19 cellular contexts compared by ENCODE assay signal in genomic region chr17:72512649-72513556, GRCh38.
DNase-seq lines count a peak whose midpoint lies in the region; ATAC-seq, FAIRE-seq and TF ChIP-seq lines count a peak whose summit lies in the region.
"Had no signal": no experiment of that assay in that cellular context is flagged by ENCODE, and none has a peak within 500 bp of the region (broad histone marks: within the 10 kb centered on the region; RNA-seq: fewer than 3 reads in every experiment).

No MANE protein-coding gene starts in this region.

- peaks cover 57% of the 10 kb centered on the region for H3K4me1 Mint-ChIP-seq in WTC11
- H3K4me1 Mint-ChIP-seq: immature natural killer cell had no signal

- no peak for TF ChIP-seq CTCF in HepG2 (CRISPR knock-in tag; IDR thresholded peaks at IDR 0.05)
- TF ChIP-seq CTCF in right lobe of liver (IDR thresholded peaks at IDR 0.05) = no peak
- TF ChIP-seq CTCF in WTC11 (IDR thresholded peaks at IDR 0.05) = no peak

- TF ChIP-seq RAD21 in HepG2 (CRISPR knock-in tag; IDR thresholded peaks at IDR 0.05) = no peak

- no peak overlapping the region for H3K27ac Mint-ChIP-seq in WTC11
- H3K27ac Mint-ChIP-seq: activated naive CD8-positive, alpha-beta T cell; immature natural killer cell; nephron progenitor cell had no signal

- H2AFZ ChIP-seq in HepG2 (ENCODE audit: low read length) (no peak overlapping the region), Karpas-422 (ENCODE audit: low read length) (no peak overlapping the region)

- H3K79me2 ChIP-seq in HepG2 (ENCODE audit: insufficient read depth, low read length) (peaks cover 89% of the 10 kb centered on the region), Karpas-422 (ENCODE audit: low read length) (no peaks in the 10 kb centered on the region)

- H3K9me3 ChIP-seq in HepG2 (ENCODE audit: low read length) = no peaks in the 10 kb centered on the region
- no peaks in the 10 kb centered on the region for H3K9me3 ChIP-seq in right lobe of liver
- no peaks in the 10 kb centered on the region for H3K9me3 ChIP-seq in Karpas-422 (ENCODE audit: low read length)
- H3K9me3 ChIP-seq in aorta (ENCODE audit: control insufficient read depth, low read length) = no peaks in the 10 kb centered on the region
- H3K9me3 ChIP-seq: esophagus muscularis mucosa had no signal

- no peaks in the 10 kb centered on the region for H3K9me2 ChIP-seq in Karpas-422 (replicated peaks; ENCODE audit: insufficient read depth, low read length)

- in situ Hi-C loops in HepG2 (cut with HindIII; ENCODE audit: extremely low pct_ligation_motif_present, low pct_unique_long_range_greater_than_20kb) = no loop called here

- CTCF ChIA-PET in HepG2 (lab: Yijun Ruan, JAX; ENCODE audit: low intra/inter-chr PET ratio, low total read pairs) = no interaction called here
- CTCF ChIA-PET in WTC11 (lab: Charles Lee) = interaction anchor here (0.9 to 1.4 kb wide), 3 partner anchors 44 to 82 kb away, joined by 3 to 5 read pairs (median 3); no protein-coding TSS in a partner anchor

- H3K9me3 Mint-ChIP-seq in WTC11 = no peaks in the 10 kb centered on the region
- H3K9me3 Mint-ChIP-seq: immature natural killer cell, nephron progenitor cell had no signal

- ATAC-seq in HepG2 (no peak; the same call in 2 of the 3 replicates), right lobe of liver (no peak), WTC11 (peak; percentile 16), aorta (ENCODE audit: low FRiP score) (no peak), left ventricle myocardium superior (no peak)

- no peak overlapping the region for H3K4me3 Mint-ChIP-seq in WTC11
- H3K4me3 Mint-ChIP-seq: activated naive CD8-positive, alpha-beta T cell; immature natural killer cell; nephron progenitor cell had no signal

- BruUV-seq in HepG2 (replicated peaks; lab: Mats Ljungman, UMichigan) = no TSS peak

- DNase-seq in HepG2 (ENCODE audit: low spot score) (no peak), right lobe of liver (no peak), Karpas-422 (peak; percentile 85), WTC11 (ENCODE audit: low spot score) (no peak), DMS53 (lab: John Stamatoyannopoulos, UW) (no peak), HUDEP-2 (lab: John Stamatoyannopoulos, UW; ENCODE audit: unreplicated experiment in 76 of 76) (no peak), aorta (no peak), left ventricle myocardium superior (no peak)
- DNase-seq: DND-41; immature natural killer cell; Kasumi-1; mammary epithelial cell; NCI-H1417; nephron progenitor cell; stimulated activated naive CD4-positive, alpha-beta T cell had no signal

- TF ChIP-seq POLR2A in HepG2 (IDR thresholded peaks at IDR 0.05; ENCODE audit: insufficient read depth in 1 of 2, low read depth in 2 of 2, low read length in 2 of 2) (no peak), right lobe of liver (IDR thresholded peaks at IDR 0.05) (no peak)

- H3K4me3 ChIP-seq in HepG2 (replicated peaks in 1 of 3; ENCODE audit: insufficient read depth in 1 of 3, low read depth in 2 of 3, low read length in 3 of 3) = no peak overlapping the region
- no peak overlapping the region for H3K4me3 ChIP-seq in right lobe of liver
- peak overlapping the region; percentile 56 for H3K4me3 ChIP-seq in Karpas-422 (ENCODE audit: low read length)
- no peak overlapping the region for H3K4me3 ChIP-seq in aorta (ENCODE audit: low read length in 2 of 2)
- H3K4me3 ChIP-seq: esophagus muscularis mucosa had no signal

- H3K9ac ChIP-seq in HepG2 (ENCODE audit: insufficient read depth, low read depth, low read length) (no peak overlapping the region), Karpas-422 (ENCODE audit: low read length) (peak overlapping the region; percentile 67)

- no peaks in the 10 kb centered on the region for H3K36me3 Mint-ChIP-seq in WTC11
- H3K36me3 Mint-ChIP-seq: activated naive CD8-positive, alpha-beta T cell; immature natural killer cell had no signal

- H3K4me2 ChIP-seq in HepG2 (ENCODE audit: low read depth, low read length) (no peak overlapping the region), Karpas-422 (ENCODE audit: low read depth, low read length, poor library complexity, severe bottlenecking) (peak overlapping the region; percentile 77)

- H3K36me3 ChIP-seq in HepG2 (replicated peaks in 1 of 2; ENCODE audit: control insufficient read depth in 1 of 2, insufficient read depth in 2 of 2, low read length in 2 of 2) (no peaks in the 10 kb centered on the region), right lobe of liver (no peaks in the 10 kb centered on the region), Karpas-422 (ENCODE audit: insufficient read depth, low read length) (no peaks in the 10 kb centered on the region), aorta (ENCODE audit: control insufficient read depth in 1 of 2, insufficient read depth in 2 of 2, low read length in 1 of 2) (no peaks in the 10 kb centered on the region)
- H3K36me3 ChIP-seq: esophagus muscularis mucosa had no signal

- H3K27ac ChIP-seq in HepG2 (ENCODE audit: extremely low read length, insufficient read depth, low read length) (no peak overlapping the region), right lobe of liver (no peak overlapping the region), Karpas-422 (ENCODE audit: low read length) (peak overlapping the region; percentile 90), aorta (ENCODE audit: low read depth in 1 of 2, low read length in 2 of 2) (no peak overlapping the region)
- H3K27ac ChIP-seq: esophagus muscularis mucosa had no signal

- no peak for FAIRE-seq in HepG2 (lab: Jason Lieb, UNC)
- FAIRE-seq: A204.1, TTC549 had no signal

- POLR2A ChIA-PET in HepG2 (lab: Yijun Ruan, JAX) = interaction anchor here (1.0 kb wide), 1 partner anchor 113 kb away, joined by 3 read pairs; no protein-coding TSS in a partner anchor
- POLR2A ChIA-PET in WTC11 (lab: Charles Lee) = interaction anchor here (0.7 to 1.0 kb wide), 2 partner anchors 14 to 48 kb away, joined by 3 to 6 read pairs; no protein-coding TSS in a partner anchor

- intact Hi-C loops in HepG2 (cut with micrococcal nuclease; ENCODE audit: unreplicated experiment) = loop anchor here (1.0 kb wide), 1 partner anchor 18 kb away; no protein-coding TSS in a partner anchor
- intact Hi-C loops in right lobe of liver (cut with DNase I) = no loop called here
- intact Hi-C loops in aorta (cut with DNase I) = no loop called here
- intact Hi-C loops in left ventricle myocardium superior (cut with micrococcal nuclease) = no loop called here

- H3K27me3 ChIP-seq in HepG2 (ENCODE audit: control insufficient read depth in 1 of 2, insufficient read depth in 2 of 2, low read length in 2 of 2) (no peaks in the 10 kb centered on the region), right lobe of liver (no peaks in the 10 kb centered on the region), Karpas-422 (ENCODE audit: low read length) (no peaks in the 10 kb centered on the region), aorta (ENCODE audit: control insufficient read depth in 1 of 2, insufficient read depth in 2 of 2, low read length in 1 of 2) (no peaks in the 10 kb centered on the region)
- H3K27me3 ChIP-seq: esophagus muscularis mucosa had no signal

- TF ChIP-seq EP300 in HepG2 (IDR thresholded peaks at IDR 0.05; ENCODE audit: low read depth in 2 of 2, low read length in 2 of 2) = no peak
- TF ChIP-seq EP300 in HepG2 (CRISPR knock-in tag; IDR thresholded peaks at IDR 0.05; ENCODE audit: borderline replicate concordance) = no peak

- H3K4me1 ChIP-seq in HepG2 (ENCODE audit: insufficient read depth, low read length) (peaks cover 85% of the 10 kb centered on the region), right lobe of liver (peaks cover 0 to 9% (median 0%) of the 10 kb centered on the region in 4 donors), Karpas-422 (ENCODE audit: low read length) (peaks cover 99% of the 10 kb centered on the region), aorta (ENCODE audit: control insufficient read depth in 1 of 2, insufficient read depth in 2 of 2, low read length in 2 of 2) (no peaks in the 10 kb centered on the region)

- 93% methylated on average over 8 of the region's 8 CpGs for WGBS in HepG2 (ENCODE audit: low lambda C conversion rate)
- 48% methylated on average over 4 of the region's 8 CpGs for WGBS in right lobe of liver (ENCODE audit: insufficient coverage, low coverage, low lambda C conversion rate, missing lambda C conversion rate)
- WGBS in aorta, 2 donors = 93 to 94% methylated on average over 8 of the region's 8 CpGs

- H3K27me3 Mint-ChIP-seq in WTC11 (ENCODE audit: low read depth) = no peaks in the 10 kb centered on the region

- H4K20me1 ChIP-seq in HepG2 (ENCODE audit: insufficient read depth, low read length) = peaks cover 13% of the 10 kb centered on the region; the same call in 1 of the 2 replicates
- no peaks in the 10 kb centered on the region for H4K20me1 ChIP-seq in Karpas-422 (ENCODE audit: insufficient read depth, low read depth, low read length)

TF ChIP-seq in HepG2, 621 proteins besides CTCF, POLR2A, EP300 and RAD21:
- peak; percentile 33 for TF ChIP-seq AGO2 (optimal IDR thresholded peaks at IDR 0.05; ENCODE audit: low read depth, low read length)
- no peak for TF ChIP-seq ZNF780A (CRISPR knock-in tag; IDR thresholded peaks at IDR 0.05)
- TF ChIP-seq TCF12 (IDR thresholded peaks at IDR 0.05) = no peak
- no peak for TF ChIP-seq TCF12 (CRISPR knock-in tag; IDR thresholded peaks at IDR 0.05)
- TF ChIP-seq ZBTB20 (CRISPR knock-in tag; IDR thresholded peaks at IDR 0.05; ENCODE audit: borderline replicate concordance, low read depth) = no peak
- no peak for TF ChIP-seq MIER2 (CRISPR knock-in tag; IDR thresholded peaks at IDR 0.05)

TF ChIP-seq in WTC11, 78 proteins besides CTCF, POLR2A, EP300 and RAD21 (continues in another document):
- TF ChIP-seq NFATC4 (CRISPR knock-in tag; IDR thresholded peaks at IDR 0.05) = no peak
- no peak for TF ChIP-seq ZNF423 (CRISPR knock-in tag; IDR thresholded peaks at IDR 0.05)
- TF ChIP-seq ERG (CRISPR knock-in tag; IDR thresholded peaks at IDR 0.05) = no peak
- no peak for TF ChIP-seq FOXJ3 (CRISPR knock-in tag; IDR thresholded peaks at IDR 0.05; ENCODE audit: borderline replicate concordance)
- TF ChIP-seq ZNF396 (CRISPR knock-in tag; IDR thresholded peaks at IDR 0.05; ENCODE audit: borderline replicate concordance) = no peak
- TF ChIP-seq ZBTB21 (CRISPR knock-in tag; IDR thresholded peaks at IDR 0.05; ENCODE audit: borderline replicate concordance) = no peak
- no peak for TF ChIP-seq NFE2L1 (CRISPR knock-in tag; IDR thresholded peaks at IDR 0.05)
- no peak for TF ChIP-seq KAT7 (CRISPR knock-in tag; IDR thresholded peaks at IDR 0.05; ENCODE audit: borderline replicate concordance)
